Comparison of ENCODE assay signal across 24 cellular contexts in genomic region chr6:160068346-160068745, GRCh38. TPM values are rescaled to one million over a fixed set of nuclear protein-coding genes. Genes with fewer than 3 reads are reported as not detected.
DNase-seq lines count a peak whose midpoint lies in the region; ATAC-seq and TF ChIP-seq lines count a peak whose summit lies in the region.
"Had no signal": no experiment of that assay in that cellular context is flagged by ENCODE, and none has a peak within 500 bp of the region (broad histone marks: within the 10 kb centered on the region; RNA-seq: fewer than 3 reads in every experiment).

No MANE protein-coding gene starts in this region.

- no peaks in the 10 kb centered on the region for H3K27me3 Mint-ChIP-seq in activated CD4-positive, alpha-beta T cell treated with anti-CD3 and anti-CD28 coated beads, Interleukin-2, amount 10 ng/mL, durations not matched to agents 24 days and 14 days
- no peaks in the 10 kb centered on the region for H3K27me3 Mint-ChIP-seq in CD8-positive, alpha-beta T cell (ENCODE audit: low read depth)
- no peaks in the 10 kb centered on the region for H3K27me3 Mint-ChIP-seq in activated T-helper 17 cell treated with anti-CD3 and anti-CD28 coated beads, Interleukin-2, amount 50 U/mL, for 72 hours
- H3K27me3 Mint-ChIP-seq in natural killer cell (ENCODE audit: low read depth in 2 of 2) (no peaks in the 10 kb centered on the region), HFFc6 (ENCODE audit: insufficient read depth) (peaks cover 1% of the 10 kb centered on the region; the same call in 1 of the 2 replicates)

- H3K36me3 Mint-ChIP-seq in activated CD4-positive, alpha-beta T cell treated with anti-CD3 and anti-CD28 coated beads, Interleukin-2, amount 10 ng/mL, durations not matched to agents 24 days and 14 days (ENCODE audit: low read depth): peaks cover 83% of the 10 kb centered on the region
- H3K36me3 Mint-ChIP-seq in CD8-positive, alpha-beta T cell: peaks cover 91% of the 10 kb centered on the region
- peaks cover 99% of the 10 kb centered on the region for H3K36me3 Mint-ChIP-seq in activated T-helper 17 cell treated with anti-CD3 and anti-CD28 coated beads, Interleukin-2, amount 50 U/mL, for 72 hours (ENCODE audit: low read depth)
- peaks cover 42% of the 10 kb centered on the region for H3K36me3 Mint-ChIP-seq in natural killer cell
- peaks cover 26% of the 10 kb centered on the region for H3K36me3 Mint-ChIP-seq in HFFc6 (ENCODE audit: low read depth)

- CTCF ChIA-PET in CD8-positive, alpha-beta T cell (lab: Charles Lee): no interaction called here

- H3K4me1 Mint-ChIP-seq in activated CD4-positive, alpha-beta T cell treated with anti-CD3 and anti-CD28 coated beads, Interleukin-2, amount 10 ng/mL, durations not matched to agents 24 days and 14 days: peaks cover 45% of the 10 kb centered on the region
- peaks cover 30% of the 10 kb centered on the region for H3K4me1 Mint-ChIP-seq in CD8-positive, alpha-beta T cell (ENCODE audit: low read depth)
- H3K4me1 Mint-ChIP-seq in activated T-helper 17 cell treated with anti-CD3 and anti-CD28 coated beads, Interleukin-2, amount 50 U/mL, for 72 hours: peaks cover 23% of the 10 kb centered on the region
- H3K4me1 Mint-ChIP-seq in natural killer cell: peaks cover 37 to 43% of the 10 kb centered on the region in 2 donors
- H3K4me1 Mint-ChIP-seq in HFFc6 (ENCODE audit: low read depth): no peaks in the 10 kb centered on the region

- H3K4me1 ChIP-seq in CD8-positive, alpha-beta T cell (ENCODE audit: insufficient read depth, low read length): peaks cover 21% of the 10 kb centered on the region
- H3K4me1 ChIP-seq in mucosa of descending colon (ENCODE audit: low read depth): no peaks in the 10 kb centered on the region
- H3K4me1 ChIP-seq: A549, suprapubic skin, uterus had no signal

- no peaks in the 10 kb centered on the region for H3K9me3 Mint-ChIP-seq in activated CD4-positive, alpha-beta T cell treated with anti-CD3 and anti-CD28 coated beads, Interleukin-2, amount 10 ng/mL, durations not matched to agents 24 days and 14 days
- no peaks in the 10 kb centered on the region for H3K9me3 Mint-ChIP-seq in CD8-positive, alpha-beta T cell
- no peaks in the 10 kb centered on the region for H3K9me3 Mint-ChIP-seq in activated T-helper 17 cell treated with anti-CD3 and anti-CD28 coated beads, Interleukin-2, amount 50 U/mL, for 72 hours
- H3K9me3 Mint-ChIP-seq in natural killer cell (no peaks in the 10 kb centered on the region), HFFc6 (no peaks in the 10 kb centered on the region)

- no peaks in the 10 kb centered on the region for H3K9me3 ChIP-seq in CD8-positive, alpha-beta T cell (ENCODE audit: low read length)
- H3K9me3 ChIP-seq in mucosa of descending colon: no peaks in the 10 kb centered on the region
- H3K9me3 ChIP-seq: A549; BLaER1 treated with 17β-estradiol and CSF1 and Interleukin-3, amounts not matched to agents 10 nM and 100 nM; spleen; suprapubic skin; uterus had no signal

- H3K27me3 ChIP-seq in CD8-positive, alpha-beta T cell (ENCODE audit: insufficient read depth, low read length): no peaks in the 10 kb centered on the region
- H3K27me3 ChIP-seq: BLaER1 treated with 17β-estradiol and CSF1 and Interleukin-3, amounts not matched to agents 10 nM and 100 nM; spleen; suprapubic skin; uterus had no signal

- DNase-seq in activated CD4-positive, alpha-beta T cell treated with anti-CD3 and anti-CD28 coated beads, Interleukin-2, amount 10 ng/mL, durations not matched to agents 24 days and 14 days: no peak
- DNase-seq in activated CD4-positive, alpha-beta T cell treated with anti-CD3 and anti-CD28 coated beads, Interleukin-2, amount 50 U/mL, for 1 hour: no peak
- DNase-seq in CD8-positive, alpha-beta T cell: no peak
- no peak for DNase-seq in natural killer cell
- no peak for DNase-seq in HFFc6
- DNase-seq in mucosa of descending colon: no peak
- DNase-seq: cortex of kidney; foreskin fibroblast; GDM1; left colon; NCI-H1436 treated with DMSO at 0.1 percent for 48 hours; NCI-H748 treated with DMSO at 0.1 percent for 48 hours; SHP77; spleen; stimulated activated CD4-positive, alpha-beta T cell treated with anti-CD3 and anti-CD28 coated beads, Interleukin-4, amount 100 ng/mL, for 4 hours; uterus; WERI-Rb-1 had no signal

- intact Hi-C loops in activated CD4-positive, alpha-beta T cell treated with anti-CD3 and anti-CD28 coated beads, Interleukin-2, amount 10 ng/mL, durations not matched to agents 24 days and 14 days (cut with micrococcal nuclease): no loop called here
- intact Hi-C loops in CD8-positive, alpha-beta T cell (cut with DNase I, micrococcal nuclease): loop anchor here in 1 of 2 experiments (10.0 kb wide), 1 partner anchor 284 kb away; the partner anchor contains the start of gene TCP1
- intact Hi-C loops in natural killer cell (cut with micrococcal nuclease): no loop called here
- intact Hi-C loops in mucosa of descending colon (cut with DNase I, micrococcal nuclease): no loop called here

- no peak for TF ChIP-seq CTCF in CD8-positive, alpha-beta T cell (IDR thresholded peaks at IDR 0.05)
- TF ChIP-seq CTCF in natural killer cell (IDR thresholded peaks at IDR 0.05) (no peak), HFFc6 (IDR thresholded peaks at IDR 0.05) (no peak), mucosa of descending colon (IDR thresholded peaks at IDR 0.05) (no peak)

- POLR2A ChIA-PET in CD8-positive, alpha-beta T cell (lab: Charles Lee): no interaction called here

- no peak for ATAC-seq in CD8-positive, alpha-beta T cell
- no peak for ATAC-seq in activated T-helper 17 cell treated with anti-CD3 and anti-CD28 coated beads, Interleukin-2, amount 50 U/mL, for 72 hours (replicated peaks)
- ATAC-seq in natural killer cell (no peak), mucosa of descending colon (no peak), GM19463 (IDR thresholded peaks at IDR 0.05; ENCODE audit: unreplicated experiment) (no peak)
- ATAC-seq: A549, HCT116 had no signal

- peaks cover 44% of the 10 kb centered on the region for H3K36me3 ChIP-seq in CD8-positive, alpha-beta T cell (ENCODE audit: insufficient read depth, low read length)
- peaks cover 5% of the 10 kb centered on the region for H3K36me3 ChIP-seq in mucosa of descending colon (ENCODE audit: low read depth)
- H3K36me3 ChIP-seq: uterus had no signal

- no peak overlapping the region for H3K27ac ChIP-seq in CD8-positive, alpha-beta T cell (ENCODE audit: low read depth, low read length)
- H3K27ac ChIP-seq: A549; BLaER1 treated with 17β-estradiol and CSF1 and Interleukin-3, amounts not matched to agents 10 nM and 100 nM; spleen; suprapubic skin; uterus; WERI-Rb-1 had no signal

- H3K4me3 ChIP-seq in CD8-positive, alpha-beta T cell (ENCODE audit: low read depth, low read length): no peak overlapping the region
- H3K4me3 ChIP-seq in mucosa of descending colon: no peak overlapping the region
- H3K4me3 ChIP-seq: A549; BLaER1 treated with 17β-estradiol and CSF1 and Interleukin-3, amounts not matched to agents 10 nM and 100 nM; suprapubic skin; uterus had no signal

- peak overlapping the region; percentile 56 for H3K4me3 Mint-ChIP-seq in activated CD4-positive, alpha-beta T cell treated with anti-CD3 and anti-CD28 coated beads, Interleukin-2, amount 10 ng/mL, durations not matched to agents 24 days and 14 days
- peak overlapping the region; percentile 27 for H3K4me3 Mint-ChIP-seq in CD8-positive, alpha-beta T cell
- peak overlapping the region; percentile 39 for H3K4me3 Mint-ChIP-seq in activated T-helper 17 cell treated with anti-CD3 and anti-CD28 coated beads, Interleukin-2, amount 50 U/mL, for 72 hours
- peak overlapping the region; percentile 67 for H3K4me3 Mint-ChIP-seq in natural killer cell
- H3K4me3 Mint-ChIP-seq in HFFc6: no peak overlapping the region

- H3K27ac Mint-ChIP-seq in activated CD4-positive, alpha-beta T cell treated with anti-CD3 and anti-CD28 coated beads, Interleukin-2, amount 10 ng/mL, durations not matched to agents 24 days and 14 days: no peak overlapping the region
- no peak overlapping the region for H3K27ac Mint-ChIP-seq in CD8-positive, alpha-beta T cell
- H3K27ac Mint-ChIP-seq in activated T-helper 17 cell treated with anti-CD3 and anti-CD28 coated beads, Interleukin-2, amount 50 U/mL, for 72 hours: peak overlapping the region; percentile 64
- H3K27ac Mint-ChIP-seq in natural killer cell: peak overlapping the region; percentile 29 to 63
- no peak overlapping the region for H3K27ac Mint-ChIP-seq in HFFc6

RNA-seq across cellular contexts. Expression of gene SLC22A1, which starts 53.3 kb away (rescaled TPM):
- total RNA-seq in activated CD4-positive, alpha-beta T cell treated with anti-CD3 and anti-CD28 coated beads, Interleukin-2, amount 10 ng/mL, durations not matched to agents 24 days and 14 days: 2.2 and 3.1 TPM in 2 replicates
- total RNA-seq in CD8-positive, alpha-beta T cell: under 1 TPM in 1 of 2 experiments, not detected in 1; 0.67 TPM
- 1 to 10 TPM; 3.3 to 3.7 TPM for total RNA-seq in activated T-helper 17 cell treated with anti-CD3 and anti-CD28 coated beads, Interleukin-2, amount 50 U/mL, for 72 hours
- total RNA-seq in natural killer cell (1 to 10 TPM; 1.4 to 4.5 (median 3.0) TPM), mucosa of descending colon (1 to 10 TPM; 1.9 to 2.4 (median 2.4) TPM)
- under 1 TPM in 4 of 6 experiments, not detected in 2; 0.12 to 0.33 (median 0.21) TPM for total RNA-seq in HFFc6 (2021; fragmentation: NEBNext Ultra II Directional; extraction: Animal tissue kit (Norgen Biotek cat#: 25700))
- total RNA-seq: endothelial cell of umbilical vein had no signal

Comparison
In these comparisons a context has a peak if more than half of its experiments do, and no peak if none do; other contexts are left out.
1. H3K27ac Mint-ChIP-seq: peak in activated T-helper 17 cell treated with anti-CD3 and anti-CD28 coated beads, Interleukin-2, amount 50 U/mL, for 72 hours (single experiment) and natural killer cell (2 of 2); none in activated CD4-positive, alpha-beta T cell treated with anti-CD3 and anti-CD28 coated beads, Interleukin-2, amount 10 ng/mL, durations not matched to agents 24 days and 14 days (single experiment), CD8-positive, alpha-beta T cell (single experiment) and HFFc6 (single experiment).